Comparison of ENCODE assay signal across 14 cellular contexts in the genomic region with DNA sequence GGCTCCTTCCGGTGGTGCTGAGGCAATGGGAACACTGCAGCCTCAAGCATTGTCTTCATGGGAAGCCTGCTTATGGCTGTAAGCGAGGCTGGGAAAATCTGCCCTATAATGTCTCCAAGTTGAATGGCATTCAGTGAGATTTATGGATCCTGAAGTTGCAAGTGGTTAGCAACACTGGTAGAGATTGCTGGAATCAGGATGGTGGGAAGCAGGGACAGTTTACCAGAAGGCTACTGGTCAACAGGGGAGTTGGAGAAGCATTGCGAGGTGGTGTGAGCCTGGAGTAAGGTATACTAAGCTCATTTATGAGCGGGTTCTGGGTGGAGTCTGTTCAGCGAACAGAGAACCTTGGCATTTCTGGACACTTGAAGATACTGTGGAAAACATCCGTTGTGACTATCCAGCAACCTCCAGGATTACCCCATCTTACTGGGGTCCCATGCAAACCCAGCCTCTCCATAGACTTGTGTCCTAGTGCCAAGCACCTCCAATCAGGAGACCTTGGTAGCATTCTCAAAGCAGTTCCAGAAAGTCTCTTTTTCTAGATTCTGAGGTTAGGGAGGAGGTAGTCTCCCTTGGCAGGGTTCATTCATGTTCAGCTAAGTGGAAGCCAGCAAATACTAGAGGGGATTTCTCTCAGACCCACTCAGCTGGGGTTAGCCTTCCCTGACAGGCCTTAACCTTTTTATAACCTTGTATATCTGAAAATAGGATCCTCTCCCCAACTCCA. TPM values are rescaled to one million over a fixed set of nuclear protein-coding genes. Genes with fewer than 3 reads are reported as not detected.
DNase-seq lines count a peak whose midpoint lies in the region; ATAC-seq and TF ChIP-seq lines count a peak whose summit lies in the region.
"Had no signal": no experiment of that assay in that cellular context is flagged by ENCODE, and none has a peak within 500 bp of the region (broad histone marks: within the 10 kb centered on the region; RNA-seq: fewer than 3 reads in every experiment).

No MANE protein-coding gene starts in this region.

- H3K27me3 ChIP-seq in cardiac muscle cell (no peaks in the 10 kb centered on the region), RWPE2 (ENCODE audit: insufficient read depth, poor library complexity, severe bottlenecking) (no peaks in the 10 kb centered on the region), gastrocnemius medialis (no peaks in the 10 kb centered on the region)
- H3K27me3 ChIP-seq: testis had no signal

- H3K9me3 Mint-ChIP-seq in stimulated activated naive CD8-positive, alpha-beta T cell treated with anti-CD3 and anti-CD28 coated beads, Interleukin-15, amount 100 ng/mL, for 72 hours, result no peaks in the 10 kb centered on the region

- peak overlapping the region; percentile 41 for H3K27ac ChIP-seq in cardiac muscle cell
- peak overlapping the region; percentile 31 for H3K27ac ChIP-seq in RWPE2 (ENCODE audit: poor library complexity, severe bottlenecking)
- peak overlapping the region in 1 of 4 donors; percentile 31 for H3K27ac ChIP-seq in gastrocnemius medialis
- H3K27ac ChIP-seq: testis had no signal

- H3K27ac Mint-ChIP-seq in stimulated activated naive CD8-positive, alpha-beta T cell treated with anti-CD3 and anti-CD28 coated beads, Interleukin-15, amount 100 ng/mL, for 72 hours, result peak overlapping the region in 1 of 2 donors; percentile 68

- TF ChIP-seq POLR2A in erythroblast (IDR thresholded peaks at IDR 0.05; ENCODE audit: low read length) (peak; percentile 67), gastrocnemius medialis (IDR thresholded peaks at IDR 0.05) (no peak)

- TF ChIP-seq CTCF in cardiac muscle cell (IDR thresholded peaks at IDR 0.05; ENCODE audit: low read depth, low read length) (no peak), RWPE2 (IDR thresholded peaks at IDR 0.05; ENCODE audit: poor library complexity, severe bottlenecking) (no peak), gastrocnemius medialis (IDR thresholded peaks at IDR 0.05 in 4 of 5, conservative IDR thresholded peaks at IDR 0.05 in 1 of 5) (no peak)

- H3K4me1 Mint-ChIP-seq in stimulated activated naive CD8-positive, alpha-beta T cell treated with anti-CD3 and anti-CD28 coated beads, Interleukin-15, amount 100 ng/mL, for 72 hours, result peaks cover 51% of the 10 kb centered on the region

- H3K27me3 Mint-ChIP-seq in stimulated activated naive CD8-positive, alpha-beta T cell treated with anti-CD3 and anti-CD28 coated beads, Interleukin-15, amount 100 ng/mL, for 72 hours, result no peaks in the 10 kb centered on the region

- H3K9me3 ChIP-seq in cardiac muscle cell (ENCODE audit: low read depth) (no peaks in the 10 kb centered on the region), RWPE2 (ENCODE audit: severe bottlenecking) (no peaks in the 10 kb centered on the region), gastrocnemius medialis (no peaks in the 10 kb centered on the region)
- H3K9me3 ChIP-seq: testis had no signal

- ATAC-seq in Right ventricle myocardium superior (ENCODE audit: poor library complexity), result no peak
- peak; percentile 19 for ATAC-seq in RWPE2 (ENCODE audit: low read depth)
- ATAC-seq in stimulated activated naive CD8-positive, alpha-beta T cell treated with anti-CD3 and anti-CD28 coated beads, Interleukin-15, amount 100 ng/mL, for 72 hours, result peak; percentile 19
- ATAC-seq in gastrocnemius medialis, result no peak
- no peak for ATAC-seq in GM21515 (IDR thresholded peaks at IDR 0.05; ENCODE audit: unreplicated experiment)

- DNase-seq in cardiac muscle cell (ENCODE audit: low read depth in 1 of 2, low spot score in 1 of 2), result peak in 1 of 2 donors; percentile 45
- DNase-seq in Right ventricle myocardium superior, result no peak
- DNase-seq in RWPE2 (ENCODE audit: low spot score), result no peak
- no peak for DNase-seq in erythroblast (lab: John Stamatoyannopoulos, UW)
- DNase-seq in stimulated activated naive CD8-positive, alpha-beta T cell treated with anti-CD3 and anti-CD28 coated beads, Interleukin-15, amount 100 ng/mL, for 72 hours, result no peak
- DNase-seq in gastrocnemius medialis, result no peak
- DNase-seq in amniotic stem cell (lab: John Stamatoyannopoulos, UW), result no peak
- DNase-seq: anterior cingulate cortex, COR-L47, HCEC 1CT, NCI-H345, testis had no signal

- intact Hi-C loops in Right ventricle myocardium superior (cut with DNase I), result no loop called here
- intact Hi-C loops in gastrocnemius medialis (cut with DNase I; ENCODE audit: low total_unique reads), result no loop called here

- peak overlapping the region in 1 of 2 donors; percentile 59 for H3K4me3 Mint-ChIP-seq in stimulated activated naive CD8-positive, alpha-beta T cell treated with anti-CD3 and anti-CD28 coated beads, Interleukin-15, amount 100 ng/mL, for 72 hours

- H3K4me1 ChIP-seq in cardiac muscle cell (ENCODE audit: low read depth) (no peaks in the 10 kb centered on the region), RWPE2 (ENCODE audit: insufficient read depth, poor library complexity, severe bottlenecking) (peaks cover 4% of the 10 kb centered on the region), gastrocnemius medialis (peaks cover 8 to 13% of the 10 kb centered on the region in 2 donors)
- H3K4me1 ChIP-seq: testis had no signal

- in situ Hi-C loops in gastrocnemius medialis (cut with MboI; ENCODE audit: low sequenced_read_pairs in 4 of 4), result loop anchor here in 1 of 4 donors (25.0 kb wide), 1 partner anchor 898 kb away; the partner anchor contains the start of gene EIF1B

- H3K36me3 ChIP-seq in cardiac muscle cell (peaks cover 44% of the 10 kb centered on the region), RWPE2 (ENCODE audit: low read depth) (peaks cover 50% of the 10 kb centered on the region), gastrocnemius medialis (peaks cover 0 to 51% of the 10 kb centered on the region in 2 donors)

- no peak overlapping the region for H3K4me3 ChIP-seq in cardiac muscle cell
- H3K4me3 ChIP-seq in RWPE2 (ENCODE audit: severe bottlenecking), result no peak overlapping the region
- H3K4me3 ChIP-seq in gastrocnemius medialis, result no peak overlapping the region
- H3K4me3 ChIP-seq: testis had no signal

RNA-seq across cellular contexts. Expression of gene RPSA, which starts 7.3 kb away (rescaled TPM):
- total RNA-seq in cardiac muscle cell, result 1,073 and 1,090 TPM in 2 replicates
- polyA plus RNA-seq in cardiac muscle cell, result 329 and 344 TPM in 2 replicates
- 389 TPM for total RNA-seq in Right ventricle myocardium superior
- total RNA-seq in gastrocnemius medialis, result 100 to 1,000 TPM; 644 to 857 (median 730) TPM

RNA-seq across cellular contexts. Expression of gene SLC25A38, which starts 30.7 kb away (rescaled TPM):
- total RNA-seq in cardiac muscle cell, result 29.6 and 31.0 TPM in 2 replicates
- 21.3 and 29.1 TPM in 2 replicates for polyA plus RNA-seq in cardiac muscle cell
- total RNA-seq in Right ventricle myocardium superior, result 14.4 TPM
- total RNA-seq in gastrocnemius medialis, result 10 to 100 TPM; 43.8 to 51.2 (median 48.2) TPM

RNA-seq across cellular contexts. Expression of gene MOBP, which starts 53.6 kb away (rescaled TPM):
- total RNA-seq in cardiac muscle cell (not detected in 2 replicates), Right ventricle myocardium superior (not detected), gastrocnemius medialis (not detected)
- polyA plus RNA-seq in cardiac muscle cell, result not detected in 2 replicates
- total RNA-seq: myocyte had no signal

Comparison
In these comparisons a context has a peak if more than half of its experiments do, and no peak if none do; other contexts are left out.
1. ATAC-seq: peak in RWPE2 (single experiment) and stimulated activated naive CD8-positive, alpha-beta T cell treated with anti-CD3 and anti-CD28 coated beads, Interleukin-15, amount 100 ng/mL, for 72 hours (single experiment); none in Right ventricle myocardium superior (single experiment), gastrocnemius medialis (0 of 2) and GM21515 (single experiment).